Comparison of ENCODE assay signal across 9 cellular contexts in genomic region chr3:184361932-184362667, GRCh38. TPM values are rescaled to one million over a fixed set of nuclear protein-coding genes. Genes with fewer than 3 reads are reported as not detected.
DNase-seq lines count a peak whose midpoint lies in the region; ATAC-seq, FAIRE-seq and TF ChIP-seq lines count a peak whose summit lies in the region.
"Had no signal": no experiment of that assay in that cellular context is flagged by ENCODE, and none has a peak within 500 bp of the region (broad histone marks: within the 10 kb centered on the region; RNA-seq: fewer than 3 reads in every experiment).

No MANE protein-coding gene starts in this region.

- H3K9me3 Mint-ChIP-seq in CD4-positive, alpha-beta T cell: no peaks in the 10 kb centered on the region

- no peaks in the 10 kb centered on the region for H3K9me2 ChIP-seq in MM.1S (replicated peaks; ENCODE audit: insufficient read depth, low read length)

- H3K36me3 Mint-ChIP-seq in CD4-positive, alpha-beta T cell (ENCODE audit: low read depth): peaks cover 39% of the 10 kb centered on the region

- H3K4me3 ChIP-seq in MM.1S (ENCODE audit: low read length): peak overlapping the region; percentile 82
- H3K4me3 ChIP-seq in bronchial epithelial cell (ENCODE audit: low read depth, low read length): peak overlapping the region; percentile 46
- peak overlapping the region; percentile 80 to 91 for H3K4me3 ChIP-seq in kidney (ENCODE audit: low read length in 2 of 2)

- peak overlapping the region; percentile 86 for H3K4me2 ChIP-seq in MM.1S (ENCODE audit: low read depth, low read length)

- intact Hi-C loops in CD4-positive, alpha-beta T cell (cut with DNase I, micrococcal nuclease): loop anchor here in 1 of 2 experiments (2.0 to 10.0 kb wide), 5 partner anchors 25 to 467 kb away; partner anchors contain the start of genes ABCF3, ALG3, EEF1AKMT4 and FAM131A
- intact Hi-C loops in kidney (cut with DNase I): no loop called here

- H3K4me3 Mint-ChIP-seq in CD4-positive, alpha-beta T cell: peak overlapping the region; percentile 93

- no peaks in the 10 kb centered on the region for H3K27me3 ChIP-seq in CD4-positive, alpha-beta T cell (ENCODE audit: control insufficient read depth, insufficient read depth, low read length)
- H3K27me3 ChIP-seq in MM.1S (replicated peaks; ENCODE audit: insufficient read depth, low read length) (no peaks in the 10 kb centered on the region), bronchial epithelial cell (ENCODE audit: control insufficient read depth, insufficient read depth, low read length) (no peaks in the 10 kb centered on the region)

- H3K27me3 Mint-ChIP-seq in CD4-positive, alpha-beta T cell: no peaks in the 10 kb centered on the region

- H3K36me3 ChIP-seq in MM.1S (replicated peaks; ENCODE audit: insufficient read depth, low read length) (0 out of 2 replicates have a peak, but pooled peaks cover 5% of the 10 kb centered on the region), bronchial epithelial cell (ENCODE audit: control insufficient read depth, insufficient read depth, low read length) (peaks cover 13% of the 10 kb centered on the region), kidney (ENCODE audit: control insufficient read depth in 1 of 2, insufficient read depth in 2 of 2, low read length in 2 of 2) (peaks cover 5 to 16% of the 10 kb centered on the region in 2 donors)

- DNase-seq in CD4-positive, alpha-beta T cell: peak in 7 of 10 experiments; percentile 7 to 47 (median 19)
- DNase-seq in MM.1S: peak; percentile 50
- DNase-seq in T-helper 9 cell: peak; percentile 25
- DNase-seq in bronchial epithelial cell (ENCODE audit: low read depth): peak; percentile 51
- DNase-seq in kidney: peak; percentile 87
- DNase-seq in stimulated activated CD4-positive, alpha-beta T cell treated with anti-CD3 and anti-CD28 coated beads, Interleukin-15, amount 100 ng/mL, for 24 hours: peak; percentile 70
- no peak for DNase-seq in GM12892 (ENCODE audit: insufficient read length)

- peak overlapping the region; percentile 71 for H3K27ac ChIP-seq in CD4-positive, alpha-beta T cell (ENCODE audit: low read depth, low read length)
- peak overlapping the region; percentile 74; the same call in 1 of the 2 replicates for H3K27ac ChIP-seq in MM.1S (ENCODE audit: low read length)
- peak overlapping the region; percentile 98 to 99 for H3K27ac ChIP-seq in kidney (ENCODE audit: low read depth in 2 of 2, low read length in 2 of 2)

- H3F3A ChIP-seq in MM.1S (ENCODE audit: insufficient read depth, low read length): peaks cover 19% of the 10 kb centered on the region

- TF ChIP-seq CTCF in CD4-positive, alpha-beta T cell (IDR thresholded peaks at IDR 0.05): no peak
- TF ChIP-seq CTCF in MM.1S (IDR thresholded peaks at IDR 0.05; ENCODE audit: low read length) (no peak), bronchial epithelial cell (IDR thresholded peaks at IDR 0.05; ENCODE audit: insufficient read depth, low read length, severe bottlenecking) (no peak), kidney (IDR thresholded peaks at IDR 0.05; ENCODE audit: borderline replicate concordance, extremely low read depth, insufficient read depth) (no peak)

- H3K27ac Mint-ChIP-seq in CD4-positive, alpha-beta T cell: peak overlapping the region; percentile 97

- ATAC-seq in CD4-positive, alpha-beta T cell (ENCODE audit: poor library complexity): peak; percentile 28
- ATAC-seq in GM21423 (IDR thresholded peaks at IDR 0.05; ENCODE audit: unreplicated experiment): peak; percentile 7

- FAIRE-seq in bronchial epithelial cell (lab: Jason Lieb, UNC) (no peak), kidney (lab: Jason Lieb, UNC) (no peak), GM12892 (lab: Jason Lieb, UNC) (no peak)

- no peaks in the 10 kb centered on the region for H4K20me1 ChIP-seq in MM.1S (ENCODE audit: insufficient read depth, low read length)

- peak overlapping the region; percentile 92 for H2AFZ ChIP-seq in MM.1S (ENCODE audit: low read length)

- H3K9me3 ChIP-seq in CD4-positive, alpha-beta T cell (ENCODE audit: control insufficient read depth, low read length): no peaks in the 10 kb centered on the region
- no peaks in the 10 kb centered on the region for H3K9me3 ChIP-seq in MM.1S (replicated peaks; ENCODE audit: insufficient read depth, low read length)
- H3K9me3 ChIP-seq in kidney (ENCODE audit: control insufficient read depth in 1 of 2, low read length in 2 of 2): no peaks in the 10 kb centered on the region

- 0 out of 2 replicates have a peak, but pooled peaks cover 6% of the 10 kb centered on the region for H3K4me1 ChIP-seq in MM.1S (ENCODE audit: low read length)
- peaks cover 13 to 17% of the 10 kb centered on the region in 2 donors for H3K4me1 ChIP-seq in kidney (ENCODE audit: control insufficient read depth in 1 of 2, insufficient read depth in 1 of 2, low read depth in 1 of 2, low read length in 2 of 2)

- H3K79me2 ChIP-seq in MM.1S (ENCODE audit: low read length): peaks cover 30% of the 10 kb centered on the region

- POLR2A ChIA-PET in CD4-positive, alpha-beta T cell (lab: Charles Lee): interaction anchor here (0.7 to 1.8 kb wide), 8 partner anchors 9 to 199 kb away, joined by 3 to 6 read pairs (median 4); no protein-coding TSS in a partner anchor

- CTCF ChIA-PET in CD4-positive, alpha-beta T cell (lab: Charles Lee): interaction anchor here (0.6 to 2.6 kb wide), 4 partner anchors 9 to 152 kb away, joined by 3 to 8 read pairs (median 4); no protein-coding TSS in a partner anchor

- no peak for TF ChIP-seq POLR2A in GM12892 (IDR thresholded peaks at IDR 0.05; ENCODE audit: low read depth, low read length)

- H3K9ac ChIP-seq in MM.1S (ENCODE audit: low read length): peak overlapping the region; percentile 73
- H3K9ac ChIP-seq in kidney (ENCODE audit: low read length in 2 of 2): peak overlapping the region; percentile 67 to 94

- peaks cover 26% of the 10 kb centered on the region for H3K4me1 Mint-ChIP-seq in CD4-positive, alpha-beta T cell (ENCODE audit: low read depth)

RNA-seq across cellular contexts. Expression of gene POLR2H, which starts 0.6 kb away (rescaled TPM):
- 10 to 100 TPM; 19.1 to 21.1 TPM for total RNA-seq in CD4-positive, alpha-beta T cell
- total RNA-seq in bronchial epithelial cell: 48.4 and 112 TPM in 2 replicates
- 82.0 TPM for total RNA-seq in kidney
- 157 TPM for polyA plus RNA-seq in kidney (ENCODE audit: insufficient read depth, low read depth, low replicate concordance)
- polyA plus RNA-seq in GM12892 (2012; ENCODE audit: missing spikeins): 138 TPM

RNA-seq across cellular contexts. Expression of gene CLCN2, which starts 0.7 kb away (rescaled TPM):
- 1 to 10 TPM; 3.2 to 3.5 TPM for total RNA-seq in CD4-positive, alpha-beta T cell
- total RNA-seq in bronchial epithelial cell: 2.0 and 2.1 TPM in 2 replicates
- 10.4 TPM for total RNA-seq in kidney
- polyA plus RNA-seq in kidney (ENCODE audit: insufficient read depth, low read depth, low replicate concordance): 6.4 TPM
- 1.2 TPM for polyA plus RNA-seq in GM12892 (2012; ENCODE audit: missing spikeins)

RNA-seq across cellular contexts. Expression of gene THPO, which starts 15.9 kb away (rescaled TPM):
- total RNA-seq in CD4-positive, alpha-beta T cell: not detected
- total RNA-seq in bronchial epithelial cell: not detected in 2 replicates
- 0.85 TPM for total RNA-seq in kidney
- 5.7 TPM for polyA plus RNA-seq in kidney (ENCODE audit: insufficient read depth, low read depth, low replicate concordance)
- not detected for polyA plus RNA-seq in GM12892 (2012; ENCODE audit: missing spikeins)
- total RNA-seq: T-helper 1 cell treated with Interleukin-12 subunit alpha and Interleukin-12 subunit beta and Interleukin-4 antibody, amounts not matched to agents 30 ng/mL and 1 ng/mL, for 36 hours had no signal

RNA-seq across cellular contexts. Expression of gene CHRD, which starts 17.8 kb away (rescaled TPM):
- under 1 TPM in 1 of 2 experiments, not detected in 1; 0.22 TPM for total RNA-seq in CD4-positive, alpha-beta T cell
- not detected in 2 replicates for total RNA-seq in bronchial epithelial cell
- 16.8 TPM for total RNA-seq in kidney
- polyA plus RNA-seq in kidney (ENCODE audit: insufficient read depth, low read depth, low replicate concordance): 18.6 TPM
- not detected for polyA plus RNA-seq in GM12892 (2012; ENCODE audit: missing spikeins)
- total RNA-seq: T-helper 1 cell treated with Interleukin-12 subunit alpha and Interleukin-12 subunit beta and Interleukin-4 antibody, amounts not matched to agents 30 ng/mL and 1 ng/mL, for 36 hours had no signal

RNA-seq across cellular contexts. Expression of gene FAM131A, which starts 24.7 kb away (rescaled TPM):
- 10 to 100 TPM; 10.4 to 11.0 TPM for total RNA-seq in CD4-positive, alpha-beta T cell
- 18.2 and 25.5 TPM in 2 replicates for total RNA-seq in bronchial epithelial cell
- 20.1 TPM for total RNA-seq in kidney
- polyA plus RNA-seq in kidney (ENCODE audit: insufficient read depth, low read depth, low replicate concordance): 14.0 TPM
- 1.6 TPM for polyA plus RNA-seq in GM12892 (2012; ENCODE audit: missing spikeins)
